ENCODE assay signal across 14 cellular contexts in genomic region chr9:123795336-123795735, GRCh38.
DNase-seq lines count a peak whose midpoint lies in the region; TF ChIP-seq lines count a peak whose summit lies in the region.
"Had no signal": no experiment of that assay in that cellular context is flagged by ENCODE, and none has a peak within 500 bp of the region (broad histone marks: within the 10 kb centered on the region; RNA-seq: fewer than 3 reads in every experiment).

No MANE protein-coding gene starts in this region.

- H3K23ac ChIP-seq in mesenchymal stem cell (ENCODE audit: low read length in 2 of 2), result no peak overlapping the region

- no peak overlapping the region for H2AK5ac ChIP-seq in mesenchymal stem cell (ENCODE audit: low read length, severe bottlenecking)

- no peaks in the 10 kb centered on the region for H3K36me3 ChIP-seq in mesenchymal stem cell (ENCODE audit: control insufficient read depth in 1 of 2, insufficient read depth in 2 of 2, low read depth in 1 of 2, low read length in 2 of 2)

- no peak overlapping the region for H2BK15ac ChIP-seq in mesenchymal stem cell (ENCODE audit: low read depth, poor library complexity, severe bottlenecking)

- H3K4me3 ChIP-seq in fibroblast of villous mesenchyme (ENCODE audit: low read depth, low read length), result no peak overlapping the region
- no peak overlapping the region for H3K4me3 ChIP-seq in mesenchymal stem cell (ENCODE audit: insufficient read depth in 1 of 2, low read depth in 1 of 2, low read length in 2 of 2)

- no peak overlapping the region for H4K8ac ChIP-seq in mesenchymal stem cell (ENCODE audit: low read length)

- no peak overlapping the region for H3K4ac ChIP-seq in mesenchymal stem cell (ENCODE audit: low read depth in 1 of 2, low read length in 2 of 2)

- H3K9me3 ChIP-seq in mesenchymal stem cell (ENCODE audit: control insufficient read depth, low read length), result no peaks in the 10 kb centered on the region
- H3K9me3 ChIP-seq: Caco-2 had no signal

- WGBS in mesenchymal stem cell, result 98% methylated on average over 4 of the region's 7 CpGs

- H3K27me3 ChIP-seq in mesenchymal stem cell (ENCODE audit: control insufficient read depth in 1 of 2, insufficient read depth in 1 of 2, low read length in 2 of 2), result no peaks in the 10 kb centered on the region

- no peak overlapping the region for H3K9ac ChIP-seq in mesenchymal stem cell (ENCODE audit: low read length)

- H3K14ac ChIP-seq in mesenchymal stem cell (ENCODE audit: low read length in 2 of 2), result no peak overlapping the region

- H3K79me1 ChIP-seq in mesenchymal stem cell (replicated peaks; ENCODE audit: low read length, poor library complexity, severe bottlenecking), result peaks cover 6% of the 10 kb centered on the region

- no peak for TF ChIP-seq CTCF in fibroblast of villous mesenchyme (IDR thresholded peaks at IDR 0.05; ENCODE audit: insufficient read depth, low read depth, low read length)

- no peak overlapping the region for H3K27ac ChIP-seq in mesenchymal stem cell (ENCODE audit: low read length, poor library complexity, severe bottlenecking)
- H3K27ac ChIP-seq: 22Rv1 had no signal

- no peaks in the 10 kb centered on the region for H3K4me1 ChIP-seq in mesenchymal stem cell (ENCODE audit: control insufficient read depth, insufficient read depth, low read depth, low read length)
- H3K4me1 ChIP-seq: Caco-2 had no signal

- H2AFZ ChIP-seq in mesenchymal stem cell (ENCODE audit: low read depth, low read length), result no peak overlapping the region

- no peak overlapping the region for H3K18ac ChIP-seq in mesenchymal stem cell (ENCODE audit: low read depth in 1 of 2, low read length in 2 of 2)

- H2BK120ac ChIP-seq in mesenchymal stem cell (ENCODE audit: low read depth, low read length), result no peak overlapping the region

- H2BK5ac ChIP-seq in mesenchymal stem cell (ENCODE audit: low read depth, low read length, poor library complexity, severe bottlenecking), result no peak overlapping the region

- peak; percentile 32 for DNase-seq in NCI-H446 treated with DMSO at 0.1 percent for 48 hours (lab: John Stamatoyannopoulos, UW)
- no peak for DNase-seq in NCI-H446 (lab: John Stamatoyannopoulos, UW)
- peak; percentile 39 for DNase-seq in brain pericyte (ENCODE audit: low read depth, low spot score)
- peak; percentile 79 for DNase-seq in fibroblast of villous mesenchyme (ENCODE audit: low read depth)
- no peak for DNase-seq in NCI-H128 (lab: John Stamatoyannopoulos, UW; ENCODE audit: unreplicated experiment)
- no peak for DNase-seq in stimulated activated CD4-positive, alpha-beta T cell treated with anti-CD3 and anti-CD28 coated beads, Interleukin-2, amount 100 ng/mL, for 24 hours
- no peak for DNase-seq in mesenchymal stem cell
- DNase-seq in GOT3 (lab: John Stamatoyannopoulos, UW), result no peak
- DNase-seq: Caco-2; CD8-positive, alpha-beta memory T cell; DND-41; GDM1; H7 had no signal

- no peak overlapping the region for H3K4me2 ChIP-seq in mesenchymal stem cell (ENCODE audit: low read length, poor library complexity, severe bottlenecking)

- H2BK12ac ChIP-seq in mesenchymal stem cell (ENCODE audit: low read length in 2 of 2), result no peak overlapping the region

- H4K91ac ChIP-seq in mesenchymal stem cell (ENCODE audit: low read length), result no peak overlapping the region

Comparison
In these comparisons a context has a peak if more than half of its experiments do, and no peak if none do; other contexts are left out.
1. DNase-seq: peak in NCI-H446 treated with DMSO at 0.1 percent for 48 hours (single experiment), brain pericyte (single experiment) and fibroblast of villous mesenchyme (single experiment); none in NCI-H446 (0 of 2), NCI-H128 (single experiment), stimulated activated CD4-positive, alpha-beta T cell treated with anti-CD3 and anti-CD28 coated beads, Interleukin-2, amount 100 ng/mL, for 24 hours (0 of 2), mesenchymal stem cell (single experiment) and GOT3 (single experiment).